In genomic region chr9:130265431-130266235, GRCh38 we compare ENCODE assay signal across 10 cellular contexts. TPM values are rescaled to one million over a fixed set of nuclear protein-coding genes. Genes with fewer than 3 reads are reported as not detected.
A peak's percentile ranks its signal among the peaks of the same experiment; 100 is the strongest.
DNase-seq lines count a peak whose midpoint lies in the region; ATAC-seq, FAIRE-seq and TF ChIP-seq lines count a peak whose summit lies in the region.
"Had no signal": no experiment of that assay in that cellular context is flagged by ENCODE, and none has a peak within 500 bp of the region (broad histone marks: within the 10 kb centered on the region; RNA-seq: fewer than 3 reads in every experiment).

Gene HMCN2 (plus strand): TSS chr9:130265760. CDS start chr9:130265879, 119 bp downstream.

- H3K27ac ChIP-seq in RWPE2 (ENCODE audit: poor library complexity, severe bottlenecking) (no peak within 1 kb of the TSS), pancreas (no peak within 1 kb of the TSS)

- no peak for FAIRE-seq in pancreas (lab: Jason Lieb, UNC)

- 3 to 4% methylated on average over 57 to 89 of the region's 89 CpGs for WGBS in pancreas, 2 donors

- H3K9me3 ChIP-seq in RWPE2 (ENCODE audit: severe bottlenecking), result no peaks in the 10 kb centered on the region
- no peaks in the 10 kb centered on the region for H3K9me3 ChIP-seq in pancreas

- H3K4me3 ChIP-seq in RWPE2 (ENCODE audit: severe bottlenecking) (no peak within 1 kb of the TSS), pancreas (peak within 1 kb of the TSS in 2 of 4 donors; percentile 21 to 31)

- no peaks in the 10 kb centered on the region for H3K36me3 ChIP-seq in RWPE2 (ENCODE audit: low read depth)
- no peaks in the 10 kb centered on the region for H3K36me3 ChIP-seq in pancreas

- ATAC-seq in RWPE2 (ENCODE audit: low read depth) (peak; percentile 70), left cardiac atrium (peak; percentile 58 to 61), pancreas (peak; percentile 40 to 61 (median 52)), HG02623 (IDR thresholded peaks at IDR 0.05; ENCODE audit: unreplicated experiment) (no peak), HG02763 (IDR thresholded peaks at IDR 0.05; ENCODE audit: unreplicated experiment) (no peak)
- ATAC-seq: HCT116 had no signal

- peaks cover 45% of the 10 kb centered on the region for H3K27me3 ChIP-seq in RWPE2 (ENCODE audit: insufficient read depth, poor library complexity, severe bottlenecking)
- peaks cover 0 to 3% (median 0%) of the 10 kb centered on the region in 4 donors for H3K27me3 ChIP-seq in pancreas

- TF ChIP-seq CTCF in RWPE2 (IDR thresholded peaks at IDR 0.05; ENCODE audit: poor library complexity, severe bottlenecking), result no peak
- no peak for TF ChIP-seq CTCF in pancreas (IDR thresholded peaks at IDR 0.05)

- intact Hi-C loops in left cardiac atrium (cut with DNase I), result loop anchor here (5.0 kb wide), 1 partner anchor 77 kb away; no protein-coding TSS in a partner anchor
- intact Hi-C loops in pancreas (cut with DNase I), result no loop called here

- in situ Hi-C loops in Caki2 (cut with HindIII; ENCODE audit: low pct_unique_long_range_greater_than_20kb, low sequenced_read_pairs), result loop anchor here (25.0 kb wide), 1 partner anchor 547 kb away; no protein-coding TSS in a partner anchor

- H3K4me1 ChIP-seq in RWPE2 (ENCODE audit: insufficient read depth, poor library complexity, severe bottlenecking), result no peaks in the 10 kb centered on the region
- peaks cover 0 to 6% (median 0%) of the 10 kb centered on the region in 3 donors for H3K4me1 ChIP-seq in pancreas

- DNase-seq in Caki2 (ENCODE audit: low read depth), result peak; percentile 16
- DNase-seq in RWPE2 (ENCODE audit: low spot score), result no peak
- peak; percentile 47 for DNase-seq in left cardiac atrium
- peak in 2 of 6 donors; percentile 50 to 65 for DNase-seq in pancreas
- DNase-seq in A172 (ENCODE audit: low spot score), result no peak
- no peak for DNase-seq in GF-D8 (lab: John Stamatoyannopoulos, UW)
- DNase-seq: NCI-H2107 had no signal

RNA-seq across cellular contexts. Expression of gene HMCN2, which starts in this region (rescaled TPM):
- not detected in 2 replicates for total RNA-seq in Caki2 (2014; rRNA removed; shearing (Covaris generic); ENCODE audit: low replicate concordance)
- total RNA-seq in left cardiac atrium (1 to 10 TPM; 4.6 to 6.0 TPM), pancreas (1 to 10 TPM in 1 of 6 donors, under 1 TPM in 5; 0.41 to 1.2 (median 0.61) TPM)
- polyA plus RNA-seq in pancreas, result 1 to 10 TPM; 2.7 to 5.3 TPM
- total RNA-seq in A172 (2014; rRNA removed; shearing (Covaris generic)), result 0.02 and 0.05 TPM in 2 replicates

Comparison
In these comparisons a context has a peak if more than half of its experiments do, and no peak if none do; other contexts are left out.
1. Peak in DNase-seq in Caki2; RNA of the gene not detected or under 1 TPM.
2. ATAC-seq: peak in RWPE2 (single experiment), left cardiac atrium (2 of 2) and pancreas (4 of 4); none in HG02623 (single experiment) and HG02763 (single experiment).
3. intact Hi-C loops: an anchor here in left cardiac atrium (5.0 kb wide); none called in pancreas.